Comparison of ENCODE assay signal across 12 cellular contexts in the genomic region with DNA sequence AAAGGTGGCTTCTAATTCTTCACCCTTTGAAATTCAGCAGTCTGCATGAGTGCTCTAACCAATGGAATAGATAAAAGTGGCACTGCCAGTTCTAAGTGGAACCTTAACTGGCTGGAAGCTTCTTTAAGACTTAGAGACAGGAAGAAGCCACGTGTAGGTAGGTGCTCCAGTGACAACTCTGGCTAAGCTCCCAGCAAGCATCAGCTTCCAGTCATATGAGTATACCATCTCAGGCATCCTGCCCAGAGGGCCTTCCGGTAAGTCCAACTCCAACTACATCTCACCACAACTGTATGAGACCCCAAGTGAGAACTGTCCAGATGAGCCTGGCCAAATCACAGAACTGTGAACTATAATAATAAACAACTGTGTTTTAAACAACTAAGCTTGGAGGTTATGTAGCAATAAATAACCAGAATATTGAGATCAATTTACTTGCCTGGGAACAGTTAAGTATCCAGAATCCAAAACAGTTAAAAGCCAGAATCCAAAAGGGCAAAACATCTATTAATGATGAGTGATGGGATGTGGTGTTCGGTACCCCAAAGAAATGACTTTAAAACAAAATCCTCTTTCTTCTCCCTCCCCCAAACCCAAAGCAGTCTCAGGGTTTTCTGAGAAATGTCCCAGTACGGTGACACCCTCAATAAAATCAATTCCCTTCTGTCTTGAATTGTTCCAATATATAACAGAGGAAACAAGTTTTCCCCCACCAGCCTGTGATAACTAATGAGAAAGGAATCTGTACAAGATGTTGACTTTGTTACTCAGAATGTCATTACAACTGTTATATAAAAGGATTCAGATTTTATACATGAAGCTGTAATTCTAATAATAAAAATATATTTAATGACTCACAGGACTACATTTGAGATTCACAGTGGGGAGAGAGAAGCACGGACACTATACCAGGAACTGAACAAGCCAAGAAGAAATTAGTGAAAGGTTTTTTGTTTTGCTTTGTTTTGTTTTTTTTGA. TPM values are rescaled to one million over a fixed set of nuclear protein-coding genes. Genes with fewer than 3 reads are reported as not detected.
DNase-seq lines count a peak whose midpoint lies in the region; ATAC-seq and TF ChIP-seq lines count a peak whose summit lies in the region.
"Had no signal": no experiment of that assay in that cellular context is flagged by ENCODE, and none has a peak within 500 bp of the region (broad histone marks: within the 10 kb centered on the region; RNA-seq: fewer than 3 reads in every experiment).

No MANE protein-coding gene starts in this region.

- BruUV-seq in IMR-90 (replicated peaks; lab: Mats Ljungman, UMichigan): no TSS peak

- intact Hi-C loops in IMR-90 (cut with micrococcal nuclease): loop anchor here (10.0 kb wide), 1 partner anchor 431 kb away; a partner anchor contains a TSS
- intact Hi-C loops in naive thymus-derived CD4-positive, alpha-beta T cell (cut with micrococcal nuclease): loop anchor here in 1 of 2 donors (1.0 kb wide), 1 partner anchor 9 kb away; no protein-coding TSS in a partner anchor

- peak overlapping the region; percentile 93; the same call in 1 of the 2 replicates for H3K18ac ChIP-seq in IMR-90 (ENCODE audit: low read depth, low read length)

- peak; percentile 16 for ATAC-seq in IMR-90 (ENCODE audit: low read depth)
- no peak for ATAC-seq in stimulated activated naive CD8-positive, alpha-beta T cell treated with anti-CD3 and anti-CD28 coated beads, Interleukin-15, Interleukin-2, amounts not matched to agents 100 U/mL and 50 U/mL, for 24 hours
- ATAC-seq in naive thymus-derived CD4-positive, alpha-beta T cell: no peak
- ATAC-seq: GM12878 had no signal

- no peaks in the 10 kb centered on the region for H3K36me3 ChIP-seq in IMR-90 (ENCODE audit: control insufficient read depth, insufficient read depth, low read length)
- no peaks in the 10 kb centered on the region for H3K36me3 ChIP-seq in brain microvascular endothelial cell (replicated peaks)
- H3K36me3 ChIP-seq in naive thymus-derived CD4-positive, alpha-beta T cell (ENCODE audit: control insufficient read depth in 2 of 3, insufficient read depth in 3 of 3, low read length in 3 of 3): no peaks in the 10 kb centered on the region

- H4K8ac ChIP-seq in IMR-90 (ENCODE audit: low read depth in 2 of 2, low read length in 2 of 2): peak overlapping the region; percentile 17 to 72; a peak in 3 of 4 replicates

- peaks cover 2% of the 10 kb centered on the region; the same call in 1 of the 2 replicates for H3K9me3 ChIP-seq in IMR-90 (ENCODE audit: control insufficient read depth, insufficient read depth, low read length)
- no peaks in the 10 kb centered on the region for H3K9me3 ChIP-seq in naive thymus-derived CD4-positive, alpha-beta T cell (ENCODE audit: control insufficient read depth in 2 of 3, low read length in 3 of 3)

- TF ChIP-seq POLR2A in IMR-90 (IDR thresholded peaks at IDR 0.05; ENCODE audit: low read depth, low read length): peak; percentile 34; the same call in 1 of the 2 replicates

- H3K79me1 ChIP-seq in IMR-90 (ENCODE audit: low read depth in 1 of 2, low read length in 2 of 2): peaks cover 16 to 71% of the 10 kb centered on the region in 2 experiments

- DNase-seq in A172 (ENCODE audit: low spot score) (peak; percentile 85), IMR-90 (peak; percentile 98), brain microvascular endothelial cell (peak; percentile 85), hepatic stellate cell (ENCODE audit: low spot score) (peak; percentile 61), OCI-M1 (lab: John Stamatoyannopoulos, UW) (no peak), NCI-H526 (lab: John Stamatoyannopoulos, UW) (no peak)
- DNase-seq in stimulated activated naive CD8-positive, alpha-beta T cell treated with anti-CD3 and anti-CD28 coated beads, Interleukin-15, Interleukin-2, amounts not matched to agents 100 U/mL and 50 U/mL, for 24 hours: no peak
- no peak for DNase-seq in naive thymus-derived CD4-positive, alpha-beta T cell
- DNase-seq: activated CD4-positive, alpha-beta T cell treated with anti-CD3 and anti-CD28 coated beads, Interleukin-2, amount 10 ng/mL, durations not matched to agents 7 days and 5 days; amygdala; NCI-H1436 had no signal

- peak overlapping the region; percentile 82 for H3K4me2 ChIP-seq in IMR-90 (ENCODE audit: low read depth, low read length)

- no peak overlapping the region for H2AFZ ChIP-seq in IMR-90 (replicated peaks; ENCODE audit: low read length, poor library complexity)

- H2AK9ac ChIP-seq in IMR-90 (replicated peaks; ENCODE audit: low read depth, low read length, poor library complexity): no peak overlapping the region

- H2BK120ac ChIP-seq in IMR-90 (ENCODE audit: low read depth, low read length): peak overlapping the region; percentile 74

- H3K23ac ChIP-seq in IMR-90 (ENCODE audit: low read depth, low read length): peak overlapping the region; percentile 81

- in situ Hi-C loops in IMR-90 (cut with MboI; ENCODE audit: low sequenced_read_pairs): loop anchor here (25.0 kb wide), 2 partner anchors 392 to 492 kb away; a partner anchor contains a TSS
- in situ Hi-C loops in brain microvascular endothelial cell (cut with HindIII; ENCODE audit: low pct_ligation_motif_present, low sequenced_read_pairs): no loop called here

- H3K4me1 Mint-ChIP-seq in naive thymus-derived CD4-positive, alpha-beta T cell: peaks cover 37 to 61% (median 54%) of the 10 kb centered on the region in 7 donors

- peaks cover 7% of the 10 kb centered on the region; the same call in 1 of the 2 replicates for H4K20me1 ChIP-seq in IMR-90 (ENCODE audit: insufficient read depth, low read length)

- H3K27ac ChIP-seq in IMR-90 (ENCODE audit: insufficient read depth, low read length) (peak overlapping the region; percentile 92), brain microvascular endothelial cell (peak overlapping the region; percentile 91)
- no peak overlapping the region for H3K27ac ChIP-seq in naive thymus-derived CD4-positive, alpha-beta T cell (ENCODE audit: low read depth, low read length)

- H2BK5ac ChIP-seq in IMR-90 (ENCODE audit: low read depth, low read length, poor library complexity, severe bottlenecking): peak overlapping the region; percentile 96

- dilution Hi-C loops in IMR-90 (cut with HindIII; ENCODE audit: low sequenced_read_pairs, unreplicated experiment): no loop called here

- peak overlapping the region; percentile 85 for H3K14ac ChIP-seq in IMR-90 (replicated peaks; ENCODE audit: low read depth, low read length)

- peaks cover 24% of the 10 kb centered on the region for H3K4me1 ChIP-seq in IMR-90 (ENCODE audit: control insufficient read depth, insufficient read depth, low read length)
- peaks cover 10 to 22% of the 10 kb centered on the region in 2 donors for H3K4me1 ChIP-seq in naive thymus-derived CD4-positive, alpha-beta T cell (ENCODE audit: control insufficient read depth in 2 of 2, insufficient read depth in 2 of 2, low read length in 2 of 2)

- peak overlapping the region; percentile 89 for H3K4ac ChIP-seq in IMR-90 (ENCODE audit: low read depth, low read length)

- H3K27ac Mint-ChIP-seq in naive thymus-derived CD4-positive, alpha-beta T cell: peak overlapping the region in 2 of 9 donors; percentile 1 to 66
- H3K27ac Mint-ChIP-seq: activated CD4-positive, alpha-beta T cell treated with anti-CD3 and anti-CD28 coated beads, Interleukin-2, amount 10 ng/mL, durations not matched to agents 7 days and 5 days had no signal

- H2BK15ac ChIP-seq in IMR-90 (ENCODE audit: low read depth, low read length): peak overlapping the region; percentile 81; the same call in 2 of the 3 replicates

- H2AK5ac ChIP-seq in IMR-90 (ENCODE audit: low read depth, low read length): peak overlapping the region; percentile 50; the same call in 1 of the 2 replicates

- H3K9me1 ChIP-seq in IMR-90 (ENCODE audit: insufficient read depth, low read length): no peaks in the 10 kb centered on the region

- no peak for TF ChIP-seq RAD21 in IMR-90 (IDR thresholded peaks at IDR 0.05; ENCODE audit: low read length)

- peak overlapping the region; percentile 86 for H2BK20ac ChIP-seq in IMR-90 (ENCODE audit: low read depth, low read length)

- CTCF ChIA-PET in IMR-90 (lab: Yijun Ruan, JAX): no interaction called here
- CTCF ChIA-PET in naive thymus-derived CD4-positive, alpha-beta T cell (lab: Charles Lee): interaction anchor here (1.0 to 1.7 kb wide), 2 partner anchors 11 to 15 kb away, joined by 3 read pairs; no protein-coding TSS in a partner anchor

- H3K4me3 ChIP-seq in IMR-90 (ENCODE audit: insufficient read depth, low read depth, low read length) (no peak overlapping the region; the same call in 1 of the 2 replicates), brain microvascular endothelial cell (ENCODE audit: low read depth, low read length) (peak overlapping the region; percentile 30)
- H3K4me3 ChIP-seq in naive thymus-derived CD4-positive, alpha-beta T cell (ENCODE audit: low read length): no peak overlapping the region
- H3K4me3 ChIP-seq: GM12878 had no signal

- H3K27me3 ChIP-seq in IMR-90 (ENCODE audit: control insufficient read depth, insufficient read depth, low read length) (no peaks in the 10 kb centered on the region), brain microvascular endothelial cell (replicated peaks) (no peaks in the 10 kb centered on the region)
- no peaks in the 10 kb centered on the region for H3K27me3 ChIP-seq in naive thymus-derived CD4-positive, alpha-beta T cell (ENCODE audit: control insufficient read depth in 2 of 2, insufficient read depth in 2 of 2, low read length in 2 of 2)

- peak overlapping the region; percentile 46; the same call in 1 of the 2 replicates for H3K56ac ChIP-seq in IMR-90 (ENCODE audit: extremely low read depth, insufficient read depth, low read length)

- peaks cover 0 to 8% (median 0%) of the 10 kb centered on the region in 11 donors for H3K9me3 Mint-ChIP-seq in naive thymus-derived CD4-positive, alpha-beta T cell

- H3K4me3 Mint-ChIP-seq in naive thymus-derived CD4-positive, alpha-beta T cell: peak overlapping the region in 1 of 10 donors; percentile 18
- H3K4me3 Mint-ChIP-seq: activated CD4-positive, alpha-beta T cell treated with anti-CD3 and anti-CD28 coated beads, Interleukin-2, amount 10 ng/mL, durations not matched to agents 7 days and 5 days had no signal

- H4K91ac ChIP-seq in IMR-90 (ENCODE audit: insufficient read depth, low read depth, low read length): peak overlapping the region; percentile 91

- peak overlapping the region; percentile 61; the same call in 1 of the 2 replicates for H4K5ac ChIP-seq in IMR-90 (ENCODE audit: low read depth, low read length)

- TF ChIP-seq CTCF in IMR-90 (conservative IDR thresholded peaks at IDR 0.05; ENCODE audit: low read depth, low read length) (no peak), brain microvascular endothelial cell (IDR thresholded peaks at IDR 0.05; ENCODE audit: low read depth, low read length, missing control alignments) (no peak)

- POLR2A ChIA-PET in IMR-90 (lab: Charles Lee; ENCODE audit: unreplicated experiment): no interaction called here
- POLR2A ChIA-PET in naive thymus-derived CD4-positive, alpha-beta T cell (lab: Charles Lee): no interaction called here

- no CpG with 5 or more reads among the region's 5 CpGs for WGBS in IMR-90 (ENCODE audit: extremely low coverage in 2 of 2, insufficient read length in 1 of 2), 2 experiments

- H3K36me3 Mint-ChIP-seq in naive thymus-derived CD4-positive, alpha-beta T cell: peaks cover 0 to 42% (median 3%) of the 10 kb centered on the region in 5 donors

- peak overlapping the region; percentile 42; the same call in 1 of the 2 replicates for H3K9ac ChIP-seq in IMR-90 (ENCODE audit: low read depth, low read length)

- no peaks in the 10 kb centered on the region for H3K27me3 Mint-ChIP-seq in naive thymus-derived CD4-positive, alpha-beta T cell
- H3K27me3 Mint-ChIP-seq: activated CD4-positive, alpha-beta T cell treated with anti-CD3 and anti-CD28 coated beads, Interleukin-2, amount 10 ng/mL, durations not matched to agents 7 days and 5 days had no signal

RNA-seq across cellular contexts. Expression of a gene that starts 4.2 kb away (rescaled TPM):
- total RNA-seq in A172 (2014; rRNA removed; shearing (Covaris generic)): 8.8 and 18.4 TPM in 2 replicates
- 79.6 and 88.3 TPM in 2 replicates for total RNA-seq in IMR-90 (2012; rRNA removed)
- polyA plus RNA-seq in IMR-90 (2012; rRNA removed): 58.2 and 64.8 TPM in 2 replicates
- polyA plus RNA-seq in IMR-90 (2012; cell fraction: cytosol; rRNA removed): 36.9 and 41.6 TPM in 2 replicates
- polyA plus RNA-seq in IMR-90 (2012; cell fraction: nucleus; rRNA removed; ENCODE audit: low replicate concordance): 21.8 and 70.0 TPM in 2 replicates
- 10 to 100 TPM in 3 of 5 experiments, 1 to 10 TPM in 2; 3.3 to 31.6 (median 10.9) TPM for total RNA-seq in naive thymus-derived CD4-positive, alpha-beta T cell
- 1 to 10 TPM; 6.8 to 7.8 TPM for polyA plus RNA-seq in naive thymus-derived CD4-positive, alpha-beta T cell

Comparison
In these comparisons a context has a peak if more than half of its experiments do, and no peak if none do; other contexts are left out.
1. DNase-seq: peak in A172 (single experiment), IMR-90 (single experiment), brain microvascular endothelial cell (single experiment) and hepatic stellate cell (single experiment); none in OCI-M1 (single experiment), stimulated activated naive CD8-positive, alpha-beta T cell treated with anti-CD3 and anti-CD28 coated beads, Interleukin-15, Interleukin-2, amounts not matched to agents 100 U/mL and 50 U/mL, for 24 hours (single experiment), naive thymus-derived CD4-positive, alpha-beta T cell (0 of 9) and NCI-H526 (0 of 2).